Comparison of ENCODE assay signal across 1 cellular context in genomic region chr11:14251754-14252153, GRCh38.
TF ChIP-seq lines count a peak whose summit lies in the region.

No MANE protein-coding gene starts in this region.

TF ChIP-seq in HEK293, 187 proteins besides CTCF, POLR2A, EP300 and RAD21 (continued from another document):
- TF ChIP-seq ATF2 (tag by site-specific recombination; IDR thresholded peaks at IDR 0.05; ENCODE audit: low read depth): peak; percentile 56; the same call in 1 of the 2 replicates
